In genomic region chr5:59685806-59686205, GRCh38 we compare ENCODE assay signal across 12 cellular contexts.
DNase-seq lines count a peak whose midpoint lies in the region; ATAC-seq and TF ChIP-seq lines count a peak whose summit lies in the region.
"Had no signal": no experiment of that assay in that cellular context is flagged by ENCODE, and none has a peak within 500 bp of the region (broad histone marks: within the 10 kb centered on the region; RNA-seq: fewer than 3 reads in every experiment).

No MANE protein-coding gene starts in this region.

- H2BK12ac ChIP-seq in mesenchymal stem cell (ENCODE audit: low read length in 2 of 2) = no peak overlapping the region

- no peaks in the 10 kb centered on the region for H3K79me1 ChIP-seq in mesenchymal stem cell (replicated peaks; ENCODE audit: low read length, poor library complexity, severe bottlenecking)

- H3K4ac ChIP-seq in mesenchymal stem cell (ENCODE audit: low read depth in 1 of 2, low read length in 2 of 2) = no peak overlapping the region

- H3K9me3 ChIP-seq in psoas muscle (no peaks in the 10 kb centered on the region), mesenchymal stem cell (ENCODE audit: control insufficient read depth, low read length) (no peaks in the 10 kb centered on the region)
- H3K9me3 ChIP-seq: ovary had no signal

- no peak overlapping the region for H3K9ac ChIP-seq in mesenchymal stem cell (ENCODE audit: low read length)

- H3K14ac ChIP-seq in mesenchymal stem cell (ENCODE audit: low read length in 2 of 2) = no peak overlapping the region

- H4K8ac ChIP-seq in mesenchymal stem cell (ENCODE audit: low read length) = no peak overlapping the region

- no peaks in the 10 kb centered on the region for H3K27me3 ChIP-seq in psoas muscle (ENCODE audit: insufficient read depth in 3 of 3, low read length in 2 of 3)
- no peaks in the 10 kb centered on the region for H3K27me3 ChIP-seq in mesenchymal stem cell (ENCODE audit: control insufficient read depth in 1 of 2, insufficient read depth in 1 of 2, low read length in 2 of 2)
- H3K27me3 ChIP-seq: ovary had no signal

- H2BK15ac ChIP-seq in mesenchymal stem cell (ENCODE audit: low read depth, poor library complexity, severe bottlenecking) = no peak overlapping the region

- H3K4me1 ChIP-seq in psoas muscle = peaks cover 11% of the 10 kb centered on the region
- H3K4me1 ChIP-seq in mesenchymal stem cell (ENCODE audit: control insufficient read depth, insufficient read depth, low read depth, low read length) = peaks cover 3% of the 10 kb centered on the region

- intact Hi-C loops in psoas muscle (cut with DNase I) = loop anchor here in 1 of 2 donors (5.0 kb wide), 1 partner anchor 101 kb away; no protein-coding TSS in a partner anchor

- ATAC-seq in GM18907 (IDR thresholded peaks at IDR 0.05; ENCODE audit: unreplicated experiment) (peak; percentile 60), HG02678 (IDR thresholded peaks at IDR 0.05; ENCODE audit: unreplicated experiment) (peak; percentile 47), psoas muscle (peak; percentile 82 to 91 (median 86)), HG03521 (IDR thresholded peaks at IDR 0.05; ENCODE audit: unreplicated experiment) (no peak)
- ATAC-seq: Panc1 had no signal

- H3K4me2 ChIP-seq in mesenchymal stem cell (ENCODE audit: low read length, poor library complexity, severe bottlenecking) = no peak overlapping the region

- H2BK5ac ChIP-seq in mesenchymal stem cell (ENCODE audit: low read depth, low read length, poor library complexity, severe bottlenecking) = no peak overlapping the region

- peak; percentile 99 for DNase-seq in NCI-H446 treated with DMSO at 0.1 percent for 48 hours (lab: John Stamatoyannopoulos, UW)
- no peak for DNase-seq in psoas muscle
- DNase-seq in mesenchymal stem cell = no peak
- no peak for DNase-seq in NCI-H526 treated with DMSO at 0.1 percent for 48 hours (lab: John Stamatoyannopoulos, UW)
- DNase-seq in T-helper 9 cell = no peak
- DNase-seq: activated CD4-positive, alpha-beta T cell treated with anti-CD3 and anti-CD28 coated beads for 48 hours; GDM1; ovary had no signal

- H3K18ac ChIP-seq in mesenchymal stem cell (ENCODE audit: low read depth in 1 of 2, low read length in 2 of 2) = no peak overlapping the region

- WGBS in psoas muscle, 3 donors = 18 to 36% (median 26%) methylated on average over 2 of the region's 2 CpGs
- WGBS in mesenchymal stem cell = 100% methylated on average over 2 of the region's 2 CpGs

- no peak for TF ChIP-seq CTCF in psoas muscle (IDR thresholded peaks at IDR 0.05)

- H3K27ac ChIP-seq in psoas muscle (peak overlapping the region; percentile 57), mesenchymal stem cell (ENCODE audit: low read length, poor library complexity, severe bottlenecking) (no peak overlapping the region)
- H3K27ac ChIP-seq: ovary had no signal

- no peak overlapping the region for H2BK120ac ChIP-seq in mesenchymal stem cell (ENCODE audit: low read depth, low read length)

- H4K91ac ChIP-seq in mesenchymal stem cell (ENCODE audit: low read length) = no peak overlapping the region

- H2AK5ac ChIP-seq in mesenchymal stem cell (ENCODE audit: low read length, severe bottlenecking) = no peak overlapping the region

- no peak overlapping the region for H3K4me3 ChIP-seq in psoas muscle
- no peak overlapping the region for H3K4me3 ChIP-seq in mesenchymal stem cell (ENCODE audit: insufficient read depth in 1 of 2, low read depth in 1 of 2, low read length in 2 of 2)
- H3K4me3 ChIP-seq: ovary had no signal

- H3K36me3 ChIP-seq in psoas muscle (ENCODE audit: insufficient read depth in 1 of 2, low read depth in 1 of 2) (no peaks in the 10 kb centered on the region), mesenchymal stem cell (ENCODE audit: control insufficient read depth in 1 of 2, insufficient read depth in 2 of 2, low read depth in 1 of 2, low read length in 2 of 2) (no peaks in the 10 kb centered on the region)
- H3K36me3 ChIP-seq: ovary had no signal

- H3K23ac ChIP-seq in mesenchymal stem cell (ENCODE audit: low read length in 2 of 2) = no peak overlapping the region

- no peak overlapping the region for H2AFZ ChIP-seq in mesenchymal stem cell (ENCODE audit: low read depth, low read length)
